In the genomic region with DNA sequence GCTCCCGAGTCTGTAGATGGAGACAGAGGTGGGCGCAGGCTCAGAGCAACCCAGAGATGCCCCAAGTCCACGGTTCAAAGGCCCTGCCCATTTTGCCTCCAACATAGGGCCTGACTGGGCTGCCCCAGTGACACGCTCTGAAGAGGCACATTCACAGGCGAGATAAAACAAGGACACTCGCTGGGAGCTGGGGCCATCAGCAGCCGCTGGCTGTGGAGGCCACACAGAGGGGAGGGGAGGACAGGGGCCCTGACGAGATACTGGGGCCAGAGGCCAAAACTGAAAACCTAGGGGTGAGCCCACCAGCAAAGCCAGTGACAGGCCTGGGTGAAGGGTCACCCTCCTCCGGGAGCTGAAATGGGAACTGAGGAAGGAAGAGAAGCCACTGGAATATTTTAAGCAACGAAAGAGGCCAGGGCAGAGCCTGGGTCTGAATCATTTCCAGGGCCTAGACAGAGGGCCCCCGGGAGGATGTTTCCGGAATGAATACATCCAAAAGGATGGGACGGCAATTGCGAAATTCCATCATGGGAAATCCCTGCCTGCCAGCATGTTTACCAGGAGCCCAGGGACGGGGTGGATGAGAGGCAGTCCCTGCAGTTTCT, we compare ENCODE assay signal across 9 cellular contexts. TPM values are rescaled to one million over a fixed set of nuclear protein-coding genes. Genes with fewer than 3 reads are reported as not detected.
DNase-seq lines count a peak whose midpoint lies in the region; ATAC-seq lines count a peak whose summit lies in the region.
"Had no signal": no experiment of that assay in that cellular context is flagged by ENCODE, and none has a peak within 500 bp of the region (broad histone marks: within the 10 kb centered on the region; RNA-seq: fewer than 3 reads in every experiment).

No MANE protein-coding gene starts in this region.

- peak overlapping the region; percentile 17 to 76 (median 55); a peak in 21 of 22 replicates for H3K4me2 ChIP-seq in BLaER1 treated with 17β-estradiol and CSF1 and Interleukin-3, amounts not matched to agents 10 nM and 100 nM

- CTCF ChIA-PET in naive thymus-derived CD4-positive, alpha-beta T cell (lab: Charles Lee): no interaction called here

- ATAC-seq in Right ventricle myocardium superior (ENCODE audit: poor library complexity): peak; percentile 71
- peak; percentile 85 for ATAC-seq in sciatic nerve
- no peak for ATAC-seq in naive thymus-derived CD4-positive, alpha-beta T cell

- intact Hi-C loops in Right ventricle myocardium superior (cut with DNase I): no loop called here
- intact Hi-C loops in sciatic nerve (cut with DNase I): no loop called here
- intact Hi-C loops in naive thymus-derived CD4-positive, alpha-beta T cell (cut with micrococcal nuclease): no loop called here

- H3K27me3 Mint-ChIP-seq in naive thymus-derived CD4-positive, alpha-beta T cell: peaks cover 5 to 49% (median 30%) of the 10 kb centered on the region in 5 donors

- H3K27ac ChIP-seq in BLaER1 treated with 17β-estradiol and CSF1 and Interleukin-3, amounts not matched to agents 10 nM and 100 nM: no peak overlapping the region
- no peak overlapping the region for H3K27ac ChIP-seq in naive thymus-derived CD4-positive, alpha-beta T cell (ENCODE audit: low read depth, low read length)

- no peaks in the 10 kb centered on the region for H3K9me3 ChIP-seq in BLaER1 treated with 17β-estradiol and CSF1 and Interleukin-3, amounts not matched to agents 10 nM and 100 nM (replicated peaks in 1 of 11)
- H3K9me3 ChIP-seq in naive thymus-derived CD4-positive, alpha-beta T cell (ENCODE audit: control insufficient read depth in 2 of 3, low read length in 3 of 3): no peaks in the 10 kb centered on the region

- H3K27me3 ChIP-seq in BLaER1 treated with 17β-estradiol and CSF1 and Interleukin-3, amounts not matched to agents 10 nM and 100 nM: no peaks in the 10 kb centered on the region
- no peaks in the 10 kb centered on the region for H3K27me3 ChIP-seq in naive thymus-derived CD4-positive, alpha-beta T cell (ENCODE audit: control insufficient read depth in 2 of 2, insufficient read depth in 2 of 2, low read length in 2 of 2)

- peaks cover 0 to 8% (median 0%) of the 10 kb centered on the region in 7 donors for H3K4me1 Mint-ChIP-seq in naive thymus-derived CD4-positive, alpha-beta T cell

- no peak overlapping the region for H3K9ac ChIP-seq in BLaER1 treated with 17β-estradiol and CSF1 and Interleukin-3, amounts not matched to agents 10 nM and 100 nM

- no peaks in the 10 kb centered on the region for H3K36me3 Mint-ChIP-seq in naive thymus-derived CD4-positive, alpha-beta T cell

- H3K4me3 Mint-ChIP-seq in naive thymus-derived CD4-positive, alpha-beta T cell: no peak overlapping the region

- no peak overlapping the region for H3K27ac Mint-ChIP-seq in naive thymus-derived CD4-positive, alpha-beta T cell

- POLR2A ChIA-PET in naive thymus-derived CD4-positive, alpha-beta T cell (lab: Charles Lee): no interaction called here

- no peaks in the 10 kb centered on the region for H3K9me3 Mint-ChIP-seq in naive thymus-derived CD4-positive, alpha-beta T cell

- H4K20me1 ChIP-seq in BLaER1 treated with 17β-estradiol and CSF1 and Interleukin-3, amounts not matched to agents 10 nM and 100 nM: no peaks in the 10 kb centered on the region; a peak in 1 of 22 replicates

- H3K4me1 ChIP-seq in BLaER1 treated with 17β-estradiol and CSF1 and Interleukin-3, amounts not matched to agents 10 nM and 100 nM: peaks cover 37 to 73% (median 66%) of the 10 kb centered on the region in 10 experiments
- H3K4me1 ChIP-seq in naive thymus-derived CD4-positive, alpha-beta T cell (ENCODE audit: control insufficient read depth in 2 of 2, insufficient read depth in 2 of 2, low read length in 2 of 2): no peaks in the 10 kb centered on the region

- H3K36me3 ChIP-seq in BLaER1 treated with 17β-estradiol and CSF1 and Interleukin-3, amounts not matched to agents 10 nM and 100 nM: no peaks in the 10 kb centered on the region
- H3K36me3 ChIP-seq in naive thymus-derived CD4-positive, alpha-beta T cell (ENCODE audit: control insufficient read depth in 2 of 3, insufficient read depth in 3 of 3, low read length in 3 of 3): no peaks in the 10 kb centered on the region

- no peak overlapping the region for H3K4me3 ChIP-seq in BLaER1 treated with 17β-estradiol and CSF1 and Interleukin-3, amounts not matched to agents 10 nM and 100 nM
- H3K4me3 ChIP-seq in naive thymus-derived CD4-positive, alpha-beta T cell (ENCODE audit: low read length): no peak overlapping the region

- DNase-seq in SW 1271 (lab: John Stamatoyannopoulos, UW) (peak; percentile 9 to 26), Right ventricle myocardium superior (peak; percentile 72), sciatic nerve (ENCODE audit: low spot score) (peak; percentile 83), foreskin melanocyte (no peak), NCI-H2081 treated with DMSO at 0.1 percent for 48 hours (lab: John Stamatoyannopoulos, UW) (no peak), NCI-H2107 treated with DMSO at 0.1 percent for 48 hours (lab: John Stamatoyannopoulos, UW; ENCODE audit: unreplicated experiment) (no peak)
- no peak for DNase-seq in naive thymus-derived CD4-positive, alpha-beta T cell
- DNase-seq: NCI-H187 had no signal

RNA-seq across cellular contexts. Expression of a gene that starts 28.8 kb away (rescaled TPM):
- total RNA-seq in Right ventricle myocardium superior: 15.9 TPM
- 139 TPM for total RNA-seq in sciatic nerve
- total RNA-seq in naive thymus-derived CD4-positive, alpha-beta T cell: under 1 TPM in 1 of 5 experiments, not detected in 4; 0.07 TPM
- under 1 TPM in 1 of 2 donors, not detected in 1; 0.06 TPM for polyA plus RNA-seq in naive thymus-derived CD4-positive, alpha-beta T cell

Comparison
In these comparisons a context has a peak if more than half of its experiments do, and no peak if none do; other contexts are left out.
1. DNase-seq: peak in SW 1271 (2 of 2), Right ventricle myocardium superior (single experiment) and sciatic nerve (single experiment); none in foreskin melanocyte (single experiment), naive thymus-derived CD4-positive, alpha-beta T cell (0 of 9), NCI-H2081 treated with DMSO at 0.1 percent for 48 hours (single experiment) and NCI-H2107 treated with DMSO at 0.1 percent for 48 hours (single experiment).
2. RNA of a gene that starts 28.8 kb away (total RNA-seq): 139 TPM in sciatic nerve (single experiment) and 15.9 TPM in Right ventricle myocardium superior (single experiment); 0.07 TPM in naive thymus-derived CD4-positive, alpha-beta T cell; every median in the first group is over 10 times any median in the second.